Comparison of ENCODE assay signal across 9 cellular contexts in the genomic region with DNA sequence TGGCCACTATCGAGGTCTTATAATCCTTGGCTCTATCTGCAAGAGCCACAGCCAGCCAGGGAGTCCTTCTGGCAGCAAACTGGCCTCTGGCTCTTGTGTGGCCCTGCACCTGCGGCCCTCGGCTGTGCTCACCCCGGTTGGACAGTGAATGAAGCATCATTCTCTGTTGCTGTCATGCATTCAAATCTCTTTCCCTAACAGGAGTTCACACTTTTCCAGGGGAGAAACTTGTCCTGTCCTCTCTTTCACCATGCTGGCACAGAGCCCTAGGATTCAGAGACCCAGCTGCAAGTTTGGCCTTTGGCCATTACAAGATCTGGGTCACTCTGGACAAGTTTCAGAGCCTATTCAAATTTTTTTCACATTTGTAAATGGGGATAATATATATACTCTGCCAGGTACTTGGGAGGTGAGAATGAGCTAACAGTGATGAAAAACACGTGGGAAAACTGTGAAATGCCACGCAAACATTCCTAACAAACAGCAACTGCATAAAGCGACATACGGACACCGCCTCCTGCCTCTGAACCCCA. TPM values are rescaled to one million over a fixed set of nuclear protein-coding genes. Genes with fewer than 3 reads are reported as not detected.
A peak's percentile ranks its signal among the peaks of the same experiment; 100 is the strongest.
DNase-seq lines count a peak whose midpoint lies in the region; ATAC-seq and TF ChIP-seq lines count a peak whose summit lies in the region.
"Had no signal": no experiment of that assay in that cellular context is flagged by ENCODE, and none has a peak within 500 bp of the region (broad histone marks: within the 10 kb centered on the region; RNA-seq: fewer than 3 reads in every experiment).

No MANE protein-coding gene starts in this region.

- ATAC-seq in left cardiac atrium = peak; percentile 23 to 24
- ATAC-seq: stimulated activated memory B cell treated with anti-CD40 and anti-IgM and Interleukin-4, amounts not matched to agents 10 μg/mL and 1 μg/mL and 100 μg/mL, for 72 hours had no signal

- H3K4me3 ChIP-seq in skeletal muscle cell (ENCODE audit: low read depth, low read length) = no peak overlapping the region

- no peaks in the 10 kb centered on the region for H3K9me3 Mint-ChIP-seq in Calu3 (ENCODE audit: low read depth, unreplicated experiment)
- H3K9me3 Mint-ChIP-seq in brain = no peaks in the 10 kb centered on the region
- H3K9me3 Mint-ChIP-seq: stimulated activated memory B cell treated with anti-CD40 and anti-IgM and Interleukin-4, amounts not matched to agents 10 μg/mL and 1 μg/mL and 100 μg/mL, for 72 hours had no signal

- intact Hi-C loops in Calu3 (cut with micrococcal nuclease; ENCODE audit: unreplicated experiment) = loop anchor here (1.0 kb wide), 2 partner anchors 10 to 35 kb away; no protein-coding TSS in a partner anchor
- intact Hi-C loops in left cardiac atrium (cut with DNase I) = loop anchor here in 1 of 2 donors (10.0 kb wide), 1 partner anchor 124 kb away; a partner anchor contains a TSS

- H3K4me1 Mint-ChIP-seq in Calu3 (ENCODE audit: low read depth, unreplicated experiment) = peaks cover 69% of the 10 kb centered on the region
- H3K4me1 Mint-ChIP-seq in brain = peaks cover 57% of the 10 kb centered on the region

- BruUV-seq in Calu3 (replicated peaks; lab: Mats Ljungman, UMichigan) = TSS peak; percentile 36

- CTCF ChIA-PET in Calu3 (lab: Charles Lee) = interaction anchor here (0.6 to 1.5 kb wide), 6 partner anchors 10 to 124 kb away, joined by 3 to 14 read pairs (median 4); no protein-coding TSS in a partner anchor

- H3K4me3 Mint-ChIP-seq in Calu3 (ENCODE audit: low read depth, unreplicated experiment) = peak overlapping the region; percentile 43
- no peak overlapping the region for H3K4me3 Mint-ChIP-seq in brain
- H3K4me3 Mint-ChIP-seq: stimulated activated memory B cell treated with anti-CD40 and anti-IgM and Interleukin-4, amounts not matched to agents 10 μg/mL and 1 μg/mL and 100 μg/mL, for 72 hours had no signal

- no peaks in the 10 kb centered on the region for H3K27me3 Mint-ChIP-seq in Calu3 (ENCODE audit: unreplicated experiment)
- H3K27me3 Mint-ChIP-seq in brain = no peaks in the 10 kb centered on the region
- H3K27me3 Mint-ChIP-seq: stimulated activated memory B cell treated with anti-CD40 and anti-IgM and Interleukin-4, amounts not matched to agents 10 μg/mL and 1 μg/mL and 100 μg/mL, for 72 hours had no signal

- TF ChIP-seq CTCF in Calu3 (IDR thresholded peaks at IDR 0.05; ENCODE audit: unreplicated experiment) (no peak), brain (conservative IDR thresholded peaks at IDR 0.05) (no peak)

- no peak for DNase-seq in Calu3
- DNase-seq in left cardiac atrium = peak; percentile 56
- DNase-seq in skeletal muscle cell (ENCODE audit: low read depth) = peak; percentile 41
- DNase-seq in NCI-H146 treated with DMSO at 0.1 percent for 48 hours (lab: John Stamatoyannopoulos, UW; ENCODE audit: unreplicated experiment) = no peak
- no peak for DNase-seq in islet precursor cell
- DNase-seq in HPDE6-E6E7 (ENCODE audit: extremely low spot score) = no peak
- DNase-seq in activated CD8-positive, alpha-beta memory T cell treated with anti-CD3 and anti-CD28 coated beads, Interleukin-2, amount 50 U/mL, for 4 hours = no peak

- H3K36me3 Mint-ChIP-seq in Calu3 (ENCODE audit: insufficient read depth, unreplicated experiment) = peaks cover 65% of the 10 kb centered on the region
- H3K36me3 Mint-ChIP-seq in brain = peaks cover 64% of the 10 kb centered on the region

- peak overlapping the region; percentile 92 for H3K27ac Mint-ChIP-seq in Calu3 (ENCODE audit: unreplicated experiment)
- peak overlapping the region in 4 of 5 experiments; percentile 85 to 97 (median 90) for H3K27ac Mint-ChIP-seq in brain
- H3K27ac Mint-ChIP-seq: stimulated activated memory B cell treated with anti-CD40 and anti-IgM and Interleukin-4, amounts not matched to agents 10 μg/mL and 1 μg/mL and 100 μg/mL, for 72 hours had no signal

RNA-seq across cellular contexts. Expression of a gene that starts 34.2 kb away (rescaled TPM):
- total RNA-seq in Calu3 (2022) (113 and 114 TPM in 2 replicates), left cardiac atrium (10 to 100 TPM; 47.2 to 60.3 TPM)
- polyA plus RNA-seq in brain (ENCODE audit: insufficient read depth, low read depth, low replicate concordance) = 97.3 TPM

RNA-seq across cellular contexts. Expression of a gene that starts 36.8 kb away (rescaled TPM):
- total RNA-seq in Calu3 (2022) = 62.4 and 64.8 TPM in 2 replicates
- polyA plus RNA-seq in brain (ENCODE audit: insufficient read depth, low read depth, low replicate concordance) = 10.5 TPM
- total RNA-seq in left cardiac atrium = 10 to 100 TPM in 1 of 2 donors, 1 to 10 TPM in 1; 9.4 to 27.8 TPM

RNA-seq across cellular contexts. Expression of a gene that starts 57.0 kb away (rescaled TPM):
- total RNA-seq in Calu3 (2022) = 43.5 and 44.0 TPM in 2 replicates
- 30.3 TPM for polyA plus RNA-seq in brain (ENCODE audit: insufficient read depth, low read depth, low replicate concordance)
- total RNA-seq in left cardiac atrium = 10 to 100 TPM; 14.3 to 21.1 TPM

Comparison
In these comparisons a context has a peak if more than half of its experiments do, and no peak if none do; other contexts are left out.
1. DNase-seq: peak in left cardiac atrium (single experiment) and skeletal muscle cell (single experiment); none in Calu3 (single experiment), NCI-H146 treated with DMSO at 0.1 percent for 48 hours (single experiment), islet precursor cell (single experiment), HPDE6-E6E7 (single experiment) and activated CD8-positive, alpha-beta memory T cell treated with anti-CD3 and anti-CD28 coated beads, Interleukin-2, amount 50 U/mL, for 4 hours (single experiment).